Comparison of ENCODE assay signal across 8 cellular contexts in genomic region chr1:1678581-1679380, GRCh38.
A peak's percentile ranks its signal among the peaks of the same experiment; 100 is the strongest.
DNase-seq lines count a peak whose midpoint lies in the region; ATAC-seq lines count a peak whose summit lies in the region.

No MANE protein-coding gene starts in this region.

- DNase-seq in activated naive CD4-positive, alpha-beta T cell (lab: John Stamatoyannopoulos, UW): no peak
- DNase-seq in RPMI8226: peak; percentile 89
- DNase-seq in epithelial cell of prostate (ENCODE audit: low read depth, low spot score): no peak
- DNase-seq in NK-92 (lab: John Stamatoyannopoulos, UW; ENCODE audit: unreplicated experiment): no peak
- DNase-seq in retina: no peak

- no peaks in the 10 kb centered on the region for H3K9me3 Mint-ChIP-seq in activated naive CD4-positive, alpha-beta T cell treated with anti-CD3 and anti-CD28 coated beads, Interleukin-2, amount 50 U/mL, for 24 hours

- peaks cover 56% of the 10 kb centered on the region for H3K4me1 Mint-ChIP-seq in activated naive CD4-positive, alpha-beta T cell treated with anti-CD3 and anti-CD28 coated beads, Interleukin-2, amount 50 U/mL, for 24 hours

- H3K4me1 ChIP-seq in rectal smooth muscle tissue (ENCODE audit: control insufficient read depth, insufficient read depth, low read length): no peaks in the 10 kb centered on the region

- H3K4me3 Mint-ChIP-seq in activated naive CD4-positive, alpha-beta T cell treated with anti-CD3 and anti-CD28 coated beads, Interleukin-2, amount 50 U/mL, for 24 hours: peak overlapping the region; percentile 95

- peak overlapping the region; percentile 45 for H3K4me3 ChIP-seq in rectal smooth muscle tissue (ENCODE audit: low read length)

- H3K36me3 Mint-ChIP-seq in activated naive CD4-positive, alpha-beta T cell treated with anti-CD3 and anti-CD28 coated beads, Interleukin-2, amount 50 U/mL, for 24 hours: peaks cover 3% of the 10 kb centered on the region

- no peaks in the 10 kb centered on the region for H3K27me3 Mint-ChIP-seq in activated naive CD4-positive, alpha-beta T cell treated with anti-CD3 and anti-CD28 coated beads, Interleukin-2, amount 50 U/mL, for 24 hours

- H3K27ac Mint-ChIP-seq in activated naive CD4-positive, alpha-beta T cell treated with anti-CD3 and anti-CD28 coated beads, Interleukin-2, amount 50 U/mL, for 24 hours: peak overlapping the region; percentile 99

- no peak overlapping the region for H3K9ac ChIP-seq in rectal smooth muscle tissue (ENCODE audit: low read length)

- H3K36me3 ChIP-seq in rectal smooth muscle tissue (ENCODE audit: control insufficient read depth, insufficient read depth, low read length): no peaks in the 10 kb centered on the region

- peak overlapping the region; percentile 10 for H3K27ac ChIP-seq in epithelial cell of prostate
- H3K27ac ChIP-seq in rectal smooth muscle tissue (ENCODE audit: low read depth, low read length): no peak overlapping the region

- no peak for ATAC-seq in HG03521 (IDR thresholded peaks at IDR 0.05; ENCODE audit: unreplicated experiment)

- H3K27me3 ChIP-seq in rectal smooth muscle tissue (ENCODE audit: control insufficient read depth, insufficient read depth, low read length): no peaks in the 10 kb centered on the region
